Comparison of ENCODE assay signal across 8 cellular contexts in genomic region chr14:33009673-33010072, GRCh38.
"Had no signal": no experiment of that assay in that cellular context is flagged by ENCODE, and none has a peak within 500 bp of the region (broad histone marks: within the 10 kb centered on the region; RNA-seq: fewer than 3 reads in every experiment).

No MANE protein-coding gene starts in this region.

- H3K27ac ChIP-seq: HL-60, KMS-11 had no signal

- FAIRE-seq: HepG2, HTR-8/SVneo, K562 had no signal

- H3K4me3 ChIP-seq: K562 had no signal

- DNase-seq: IMR-90, KBM-7, KG1 had no signal
